ENCODE assay signal across 1 cellular context in genomic region chr17:29005936-29006438, GRCh38.
TF ChIP-seq lines count a peak whose summit lies in the region.

A gene with protein sequence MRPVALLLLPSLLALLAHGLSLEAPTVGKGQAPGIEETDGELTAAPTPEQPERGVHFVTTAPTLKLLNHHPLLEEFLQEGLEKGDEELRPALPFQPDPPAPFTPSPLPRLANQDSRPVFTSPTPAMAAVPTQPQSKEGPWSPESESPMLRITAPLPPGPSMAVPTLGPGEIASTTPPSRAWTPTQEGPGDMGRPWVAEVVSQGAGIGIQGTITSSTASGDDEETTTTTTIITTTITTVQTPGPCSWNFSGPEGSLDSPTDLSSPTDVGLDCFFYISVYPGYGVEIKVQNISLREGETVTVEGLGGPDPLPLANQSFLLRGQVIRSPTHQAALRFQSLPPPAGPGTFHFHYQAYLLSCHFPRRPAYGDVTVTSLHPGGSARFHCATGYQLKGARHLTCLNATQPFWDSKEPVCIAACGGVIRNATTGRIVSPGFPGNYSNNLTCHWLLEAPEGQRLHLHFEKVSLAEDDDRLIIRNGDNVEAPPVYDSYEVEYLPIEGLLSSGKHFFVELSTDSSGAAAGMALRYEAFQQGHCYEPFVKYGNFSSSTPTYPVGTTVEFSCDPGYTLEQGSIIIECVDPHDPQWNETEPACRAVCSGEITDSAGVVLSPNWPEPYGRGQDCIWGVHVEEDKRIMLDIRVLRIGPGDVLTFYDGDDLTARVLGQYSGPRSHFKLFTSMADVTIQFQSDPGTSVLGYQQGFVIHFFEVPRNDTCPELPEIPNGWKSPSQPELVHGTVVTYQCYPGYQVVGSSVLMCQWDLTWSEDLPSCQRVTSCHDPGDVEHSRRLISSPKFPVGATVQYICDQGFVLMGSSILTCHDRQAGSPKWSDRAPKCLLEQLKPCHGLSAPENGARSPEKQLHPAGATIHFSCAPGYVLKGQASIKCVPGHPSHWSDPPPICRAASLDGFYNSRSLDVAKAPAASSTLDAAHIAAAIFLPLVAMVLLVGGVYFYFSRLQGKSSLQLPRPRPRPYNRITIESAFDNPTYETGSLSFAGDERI (minus strand): TSS chr17:29006033. CDS start chr17:29005869, 164 bp downstream.

TF ChIP-seq in H1, 55 proteins besides CTCF, POLR2A, EP300 and RAD21:
- peak; percentile 75 for TF ChIP-seq MAX (IDR thresholded peaks at IDR 0.05)
- TF ChIP-seq EGR1 (IDR thresholded peaks at IDR 0.05; ENCODE audit: borderline replicate concordance, low read depth, low read length) = peak; percentile 63; the same call in 1 of the 2 replicates
- peak; percentile 100 for TF ChIP-seq CHD7 (IDR thresholded peaks at IDR 0.05; ENCODE audit: insufficient replicate concordance, low read length)
- TF ChIP-seq TAF1 (IDR thresholded peaks at IDR 0.05; ENCODE audit: low read depth, low read length) = no peak
- TF ChIP-seq CHD2 (IDR thresholded peaks at IDR 0.05; ENCODE audit: low read length) = no peak
- TF ChIP-seq SIN3A (conservative IDR thresholded peaks at IDR 0.05 in 1 of 2, IDR thresholded peaks at IDR 0.05 in 1 of 2; ENCODE audit: low read depth in 1 of 2, low read length in 2 of 2) = peak; percentile 97 to 98
- peak; percentile 63; the same call in 1 of the 2 replicates for TF ChIP-seq CREB1 (IDR thresholded peaks at IDR 0.05)
- peak; percentile 66; the same call in 1 of the 2 replicates for TF ChIP-seq GABPA (IDR thresholded peaks at IDR 0.05; ENCODE audit: borderline replicate concordance, insufficient read depth, low read length)
- 0 out of 2 replicates have a peak, but pooled peaks have one; percentile 42 for TF ChIP-seq SRF (IDR thresholded peaks at IDR 0.05; ENCODE audit: low read depth, low read length)
- no peak for TF ChIP-seq POU5F1 (IDR thresholded peaks at IDR 0.05; ENCODE audit: low read depth, low read length)
- peak; percentile 64; the same call in 1 of the 2 replicates for TF ChIP-seq YY1 (IDR thresholded peaks at IDR 0.05; ENCODE audit: low read depth, low read length)
- no peak for TF ChIP-seq KDM5A (IDR thresholded peaks at IDR 0.05; ENCODE audit: low read length)
- TF ChIP-seq NANOG (IDR thresholded peaks at IDR 0.05; ENCODE audit: insufficient read depth, low read depth, low read length, poor library complexity, severe bottlenecking) = peak; percentile 49
- no peak for TF ChIP-seq SUZ12 (IDR thresholded peaks at IDR 0.05; ENCODE audit: low read length)
- TF ChIP-seq HDAC2 (IDR thresholded peaks at IDR 0.05; ENCODE audit: borderline replicate concordance in 1 of 2, low read depth in 2 of 2, low read length in 2 of 2) = peak in 1 of 2 experiments; percentile 86; a peak in 1 of 4 replicates
- peak; percentile 41 for TF ChIP-seq ASH2L (IDR thresholded peaks at IDR 0.05; ENCODE audit: low read length)
- TF ChIP-seq, protein P1, sequence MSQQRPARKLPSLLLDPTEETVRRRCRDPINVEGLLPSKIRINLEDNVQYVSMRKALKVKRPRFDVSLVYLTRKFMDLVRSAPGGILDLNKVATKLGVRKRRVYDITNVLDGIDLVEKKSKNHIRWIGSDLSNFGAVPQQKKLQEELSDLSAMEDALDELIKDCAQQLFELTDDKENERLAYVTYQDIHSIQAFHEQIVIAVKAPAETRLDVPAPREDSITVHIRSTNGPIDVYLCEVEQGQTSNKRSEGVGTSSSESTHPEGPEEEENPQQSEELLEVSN (IDR thresholded peaks at IDR 0.05) = peak; percentile 85; the same call in 1 of the 2 replicates
- TF ChIP-seq TAF7 (optimal IDR thresholded peaks at IDR 0.05; ENCODE audit: borderline replicate concordance, low read depth, low read length) = peak; percentile 68
- peak; percentile 42 for TF ChIP-seq CTBP2 (IDR thresholded peaks at IDR 0.05; ENCODE audit: borderline replicate concordance, insufficient read depth, insufficient read length, low read length)
- peak; percentile 86 for TF ChIP-seq MAFK (IDR thresholded peaks at IDR 0.05; ENCODE audit: low read depth, low read length)
TF ChIP-seq in H1: peak in this region for 15.
